ENCODE assay signal across 29 cellular contexts in genomic region chrX:41051303-41051702, GRCh38.
"Had no signal": no experiment of that assay in that cellular context is flagged by ENCODE, and none has a peak within 500 bp of the region (broad histone marks: within the 10 kb centered on the region; RNA-seq: fewer than 3 reads in every experiment).

No MANE protein-coding gene starts in this region.

- H3K9me3 Mint-ChIP-seq: naive B cell had no signal

- H3K27ac Mint-ChIP-seq: endodermal cell, mesothelial cell of epicardium, naive B cell had no signal

- H3K27me3 ChIP-seq: esophagus squamous epithelium, left lung had no signal

- H3K4me1 Mint-ChIP-seq: mesothelial cell of epicardium had no signal

- H3K27me3 Mint-ChIP-seq: naive B cell had no signal

- H3K4me1 ChIP-seq: gastrocnemius medialis, left lung had no signal

- H3K27ac ChIP-seq: coronary artery, dorsolateral prefrontal cortex, epithelial cell of prostate, esophagus squamous epithelium, gastrocnemius medialis, heart right ventricle, left lung, lower lobe of right lung had no signal

- H3K36me3 Mint-ChIP-seq: mesothelial cell of epicardium, naive B cell had no signal

- H3K36me3 ChIP-seq: esophagus squamous epithelium, gastrocnemius medialis, heart right ventricle, left lung, lower lobe of right lung had no signal

- ATAC-seq: esophagus mucosa, gastrocnemius medialis, heart right ventricle, left cardiac atrium, left lung, left ventricle myocardium superior, lower lobe of right lung, mucosa of descending colon had no signal

- H3K9me3 ChIP-seq: esophagus squamous epithelium, gastrocnemius medialis, heart right ventricle, left lung, lower lobe of right lung, mucosa of descending colon had no signal

- H3K4me3 ChIP-seq: coronary artery, dorsolateral prefrontal cortex, esophagus squamous epithelium, gastrocnemius medialis, heart right ventricle, left lung, lower lobe of right lung, mucosa of descending colon had no signal

- FAIRE-seq: colon, endometrium, islet of Langerhans, keratinocyte had no signal

- H3K4me3 Mint-ChIP-seq: endodermal cell, mesothelial cell of epicardium, naive B cell had no signal

- DNase-seq: dermis blood vessel endothelial cell; dorsolateral prefrontal cortex; effector CD4-positive, alpha-beta T cell; effector memory CD4-positive, alpha-beta T cell; endodermal cell; erythroblast; esophagus squamous epithelium; foreskin fibroblast; foreskin melanocyte; gastrocnemius medialis; glutamatergic neuron; head of caudate nucleus; heart right ventricle; hippocampal formation; left cardiac atrium; left lung; left ventricle myocardium superior; lower lobe of right lung; mesenchymal stem cell; mucosa of descending colon; naive B cell had no signal
